8 cellular contexts compared by ENCODE assay signal in genomic region chr5:75363726-75364495, GRCh38. TPM values are rescaled to one million over a fixed set of nuclear protein-coding genes. Genes with fewer than 3 reads are reported as not detected.
DNase-seq lines count a peak whose midpoint lies in the region; ATAC-seq and TF ChIP-seq lines count a peak whose summit lies in the region.

No MANE protein-coding gene starts in this region.

- no peak overlapping the region for H3K4me2 ChIP-seq in MM.1S (ENCODE audit: low read depth, low read length)

- H3K9me3 Mint-ChIP-seq in T-helper 2 cell treated with Interferon-gamma antibody and Interleukin-4, amounts not matched to agents 5 μg/mL and 100 μg/mL, for 36 hours: no peaks in the 10 kb centered on the region

- DNase-seq in NCI-H748 (lab: John Stamatoyannopoulos, UW; ENCODE audit: unreplicated experiment): peak; percentile 43
- DNase-seq in NCI-H748 treated with DMSO at 0.1 percent for 48 hours (lab: John Stamatoyannopoulos, UW): no peak
- DNase-seq in left colon: peak; percentile 69 to 76
- DNase-seq in thyroid gland: peak; percentile 93
- DNase-seq in MM.1S: no peak
- DNase-seq in T-helper 2 cell treated with Interferon-gamma antibody and Interleukin-4, amounts not matched to agents 5 μg/mL and 100 μg/mL, for 36 hours (ENCODE audit: low spot score): no peak
- DNase-seq in HAP-1 (ENCODE audit: low spot score in 2 of 2): no peak

- H4K20me1 ChIP-seq in MM.1S (ENCODE audit: insufficient read depth, low read length): no peaks in the 10 kb centered on the region

- 25 to 38% methylated on average over 8 of the region's 8 CpGs for WGBS in thyroid gland, 2 donors

- H3K36me3 ChIP-seq in thyroid gland (peaks cover 7 to 14% of the 10 kb centered on the region in 2 donors), MM.1S (replicated peaks; ENCODE audit: insufficient read depth, low read length) (peaks cover 7% of the 10 kb centered on the region; the same call in 1 of the 2 replicates), HAP-1 (replicated peaks) (peaks cover 38% of the 10 kb centered on the region)

- no peak overlapping the region for H3K4me3 Mint-ChIP-seq in T-helper 2 cell treated with Interferon-gamma antibody and Interleukin-4, amounts not matched to agents 5 μg/mL and 100 μg/mL, for 36 hours

- no peaks in the 10 kb centered on the region for H3K79me2 ChIP-seq in MM.1S (ENCODE audit: low read length)

- H3K9me3 ChIP-seq in thyroid gland (no peaks in the 10 kb centered on the region), MM.1S (replicated peaks; ENCODE audit: insufficient read depth, low read length) (no peaks in the 10 kb centered on the region), HAP-1 (no peaks in the 10 kb centered on the region)

- peaks cover 4% of the 10 kb centered on the region for H3K4me1 Mint-ChIP-seq in T-helper 2 cell treated with Interferon-gamma antibody and Interleukin-4, amounts not matched to agents 5 μg/mL and 100 μg/mL, for 36 hours (ENCODE audit: low read depth)

- H3K27ac Mint-ChIP-seq in T-helper 2 cell treated with Interferon-gamma antibody and Interleukin-4, amounts not matched to agents 5 μg/mL and 100 μg/mL, for 36 hours: no peak overlapping the region

- no peak overlapping the region for H3K9ac ChIP-seq in MM.1S (ENCODE audit: low read length)

- H3K4me3 ChIP-seq in thyroid gland (replicated peaks in 1 of 3) (no peak overlapping the region), MM.1S (ENCODE audit: low read length) (no peak overlapping the region), HAP-1 (no peak overlapping the region)

- H3K36me3 Mint-ChIP-seq in T-helper 2 cell treated with Interferon-gamma antibody and Interleukin-4, amounts not matched to agents 5 μg/mL and 100 μg/mL, for 36 hours (ENCODE audit: low read depth): peaks cover 28% of the 10 kb centered on the region

- no peak for TF ChIP-seq POLR2A in thyroid gland (IDR thresholded peaks at IDR 0.05)

- H3K27me3 ChIP-seq in thyroid gland (no peaks in the 10 kb centered on the region), MM.1S (replicated peaks; ENCODE audit: insufficient read depth, low read length) (no peaks in the 10 kb centered on the region), HAP-1 (ENCODE audit: low read depth) (no peaks in the 10 kb centered on the region)

- peaks cover 47 to 51% of the 10 kb centered on the region in 2 donors for H3K4me1 ChIP-seq in thyroid gland
- H3K4me1 ChIP-seq in MM.1S (ENCODE audit: low read length): peaks cover 14% of the 10 kb centered on the region; the same call in 1 of the 2 replicates
- H3K4me1 ChIP-seq in HAP-1: no peaks in the 10 kb centered on the region

- intact Hi-C loops in left colon (cut with DNase I, micrococcal nuclease): no loop called here
- intact Hi-C loops in thyroid gland (cut with DNase I): no loop called here

- in situ Hi-C loops in HAP-1 (cut with MboI; ENCODE audit: low sequenced_read_pairs): no loop called here

- no peak for TF ChIP-seq CTCF in VCaP (conservative IDR thresholded peaks at IDR 0.05)
- peak in 1 of 6 experiments; percentile 9 for TF ChIP-seq CTCF in thyroid gland (IDR thresholded peaks at IDR 0.05)
- TF ChIP-seq CTCF in MM.1S (IDR thresholded peaks at IDR 0.05; ENCODE audit: low read length): no peak

- H3K27me3 Mint-ChIP-seq in T-helper 2 cell treated with Interferon-gamma antibody and Interleukin-4, amounts not matched to agents 5 μg/mL and 100 μg/mL, for 36 hours (ENCODE audit: low read depth): no peaks in the 10 kb centered on the region

- H3F3A ChIP-seq in MM.1S (ENCODE audit: insufficient read depth, low read length): peaks cover 20% of the 10 kb centered on the region

- H3K9me2 ChIP-seq in MM.1S (replicated peaks; ENCODE audit: insufficient read depth, low read length): no peaks in the 10 kb centered on the region

- H2AFZ ChIP-seq in MM.1S (ENCODE audit: low read length): no peak overlapping the region

- H3K27ac ChIP-seq in VCaP (peak overlapping the region; percentile 73; the same call in 1 of the 2 replicates), thyroid gland (peak overlapping the region; percentile 77 to 94 (median 78)), MM.1S (ENCODE audit: low read length) (no peak overlapping the region)

- peak; percentile 86 for ATAC-seq in left colon

RNA-seq across cellular contexts. Expression of gene HMGCR, which starts 26.9 kb away (rescaled TPM):
- 100 to 1,000 TPM; 182 to 293 TPM for total RNA-seq in left colon
- total RNA-seq in thyroid gland: 10 to 100 TPM; 30.2 to 56.2 (median 42.5) TPM

Comparison
In these comparisons a context has a peak if more than half of its experiments do, and no peak if none do; other contexts are left out.
1. DNase-seq: peak in NCI-H748 (single experiment), left colon (2 of 2) and thyroid gland (2 of 2); none in NCI-H748 treated with DMSO at 0.1 percent for 48 hours (single experiment), MM.1S (single experiment), T-helper 2 cell treated with Interferon-gamma antibody and Interleukin-4, amounts not matched to agents 5 μg/mL and 100 μg/mL, for 36 hours (single experiment) and HAP-1 (0 of 2).